In the genomic region with DNA sequence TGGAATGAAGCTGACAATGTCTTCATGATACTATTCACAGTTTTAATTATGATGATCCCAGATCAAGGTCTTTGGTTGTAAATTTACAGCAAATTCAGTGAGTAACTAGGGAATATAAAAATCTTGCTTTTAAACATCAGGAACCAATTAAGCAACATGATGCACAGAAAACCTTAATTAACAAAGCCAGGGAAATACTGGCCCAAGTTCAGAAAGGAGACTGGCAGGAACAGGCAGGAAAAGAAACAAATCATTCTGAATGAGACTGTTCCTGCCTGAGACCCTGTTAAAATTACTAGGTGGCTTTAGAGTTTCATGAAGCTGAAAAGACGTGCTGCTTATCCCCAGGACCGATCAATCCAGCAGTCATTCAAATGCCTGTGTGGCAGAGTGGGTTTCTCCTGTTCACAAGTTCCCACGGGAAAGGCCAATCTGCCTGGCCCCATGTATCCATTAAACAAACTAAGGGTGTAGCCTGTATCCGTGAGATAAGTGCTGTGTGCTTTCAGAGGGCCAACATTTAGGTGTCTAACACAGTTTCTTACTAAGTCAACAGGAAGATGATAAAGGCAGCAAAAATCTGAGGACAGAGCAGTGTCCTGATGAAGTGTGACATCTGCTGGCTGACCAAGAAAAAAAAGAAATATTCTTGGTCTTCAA, we compare ENCODE assay signal across 9 cellular contexts. TPM values are rescaled to one million over a fixed set of nuclear protein-coding genes. Genes with fewer than 3 reads are reported as not detected.
DNase-seq lines count a peak whose midpoint lies in the region; ATAC-seq, FAIRE-seq and TF ChIP-seq lines count a peak whose summit lies in the region.
"Had no signal": no experiment of that assay in that cellular context is flagged by ENCODE, and none has a peak within 500 bp of the region (broad histone marks: within the 10 kb centered on the region; RNA-seq: fewer than 3 reads in every experiment).

No MANE protein-coding gene starts in this region.

- H3K27ac ChIP-seq in DOHH2 (ENCODE audit: low read depth, low read length) (no peak overlapping the region), brain microvascular endothelial cell (peak overlapping the region; percentile 89), kidney (ENCODE audit: low read depth in 2 of 2, low read length in 2 of 2) (no peak overlapping the region), uterus (peak overlapping the region; percentile 60 to 75)
- H3K27ac ChIP-seq: ovary had no signal

- in situ Hi-C loops in brain microvascular endothelial cell (cut with HindIII; ENCODE audit: low pct_ligation_motif_present, low sequenced_read_pairs) = no loop called here

- H3F3A ChIP-seq in DOHH2 (ENCODE audit: control insufficient read depth, insufficient read depth) = peaks cover 12% of the 10 kb centered on the region; the same call in 1 of the 2 replicates

- peaks cover 3% of the 10 kb centered on the region; the same call in 1 of the 2 replicates for H4K20me1 ChIP-seq in DOHH2 (ENCODE audit: control insufficient read depth, insufficient read depth, low read depth, low read length)

- H3K4me1 ChIP-seq in DOHH2 (ENCODE audit: control insufficient read depth, low read length) (no peaks in the 10 kb centered on the region), kidney (ENCODE audit: control insufficient read depth in 1 of 2, insufficient read depth in 1 of 2, low read depth in 1 of 2, low read length in 2 of 2) (no peaks in the 10 kb centered on the region), uterus (peaks cover 0 to 6% of the 10 kb centered on the region in 2 donors)

- TF ChIP-seq POLR2A in uterus (IDR thresholded peaks at IDR 0.05) = no peak

- H3K27me3 ChIP-seq in DOHH2 (ENCODE audit: control insufficient read depth, low read length) (no peaks in the 10 kb centered on the region), brain microvascular endothelial cell (replicated peaks) (no peaks in the 10 kb centered on the region), uterus (no peaks in the 10 kb centered on the region)
- H3K27me3 ChIP-seq: ovary had no signal

- DNase-seq in brain microvascular endothelial cell (peak; percentile 87), kidney (no peak), uterus (peak in 1 of 2 donors; percentile 34), DMS 273 treated with DMSO at 0.1 percent for 48 hours (lab: John Stamatoyannopoulos, UW) (no peak)

- H3K4me3 ChIP-seq in DOHH2 (ENCODE audit: low read length) (no peak overlapping the region), brain microvascular endothelial cell (ENCODE audit: low read depth, low read length) (no peak overlapping the region), kidney (ENCODE audit: low read length in 2 of 2) (no peak overlapping the region), uterus (no peak overlapping the region)
- H3K4me3 ChIP-seq: ovary had no signal

- H3K9ac ChIP-seq in kidney (ENCODE audit: low read length in 2 of 2) = no peak overlapping the region

- intact Hi-C loops in kidney (cut with DNase I) = no loop called here
- intact Hi-C loops in uterus (cut with DNase I; ENCODE audit: low total_unique reads) = no loop called here

- no peak overlapping the region for H3K4me2 ChIP-seq in DOHH2 (ENCODE audit: low read length)

- TF ChIP-seq CTCF in DOHH2 (IDR thresholded peaks at IDR 0.05; ENCODE audit: low read depth, low read length, poor library complexity, severe bottlenecking) (peak; percentile 49), LNCAP (IDR thresholded peaks at IDR 0.05) (peak; percentile 49), brain microvascular endothelial cell (IDR thresholded peaks at IDR 0.05; ENCODE audit: low read depth, low read length, missing control alignments) (peak; percentile 53), kidney (IDR thresholded peaks at IDR 0.05; ENCODE audit: borderline replicate concordance, extremely low read depth, insufficient read depth) (peak; percentile 47), uterus (IDR thresholded peaks at IDR 0.05) (peak in 3 of 4 experiments; percentile 41 to 54 (median 52))

- H3K9me2 ChIP-seq in DOHH2 (replicated peaks; ENCODE audit: control insufficient read depth, low read length) = no peaks in the 10 kb centered on the region

- H3K9me3 ChIP-seq in DOHH2 (ENCODE audit: control insufficient read depth, insufficient read depth, low read length) (no peaks in the 10 kb centered on the region), kidney (ENCODE audit: control insufficient read depth in 1 of 2, low read length in 2 of 2) (no peaks in the 10 kb centered on the region), uterus (no peaks in the 10 kb centered on the region)
- H3K9me3 ChIP-seq: ovary had no signal

- peaks cover 6% of the 10 kb centered on the region; the same call in 1 of the 2 replicates for H3K79me2 ChIP-seq in DOHH2 (ENCODE audit: control insufficient read depth, low read length)

- ATAC-seq in GM19035 (IDR thresholded peaks at IDR 0.05; ENCODE audit: unreplicated experiment) = no peak
- no peak for ATAC-seq in HG03108 (IDR thresholded peaks at IDR 0.05; ENCODE audit: unreplicated experiment)

- peaks cover 59% of the 10 kb centered on the region for H3K36me3 ChIP-seq in DOHH2 (ENCODE audit: control insufficient read depth, low read length)
- H3K36me3 ChIP-seq in brain microvascular endothelial cell (replicated peaks) = peaks cover 5% of the 10 kb centered on the region
- H3K36me3 ChIP-seq in kidney (ENCODE audit: control insufficient read depth in 1 of 2, insufficient read depth in 2 of 2, low read length in 2 of 2) = no peaks in the 10 kb centered on the region
- no peaks in the 10 kb centered on the region for H3K36me3 ChIP-seq in uterus
- H3K36me3 ChIP-seq: ovary had no signal

- FAIRE-seq in kidney (lab: Jason Lieb, UNC) = no peak

RNA-seq across cellular contexts. Expression of a gene that starts 34.4 kb away (rescaled TPM):
- total RNA-seq in kidney (10.6 TPM), uterus (10 to 100 TPM; 11.0 to 40.9 (median 22.0) TPM)
- 2.6 TPM for polyA plus RNA-seq in kidney (ENCODE audit: insufficient read depth, low read depth, low replicate concordance)

RNA-seq across cellular contexts. Expression of a gene that starts 44.3 kb away (rescaled TPM):
- total RNA-seq in kidney (14.2 TPM), uterus (10 to 100 TPM; 17.1 to 28.9 (median 18.7) TPM)
- 7.1 TPM for polyA plus RNA-seq in kidney (ENCODE audit: insufficient read depth, low read depth, low replicate concordance)

Comparison
In these comparisons a context has a peak if more than half of its experiments do, and no peak if none do; other contexts are left out.
1. H3K27ac ChIP-seq: peak in brain microvascular endothelial cell (single experiment) and uterus (2 of 2); none in DOHH2 (single experiment) and kidney (0 of 2).
2. Peak in every context shown above with its lines, with median percentiles within 50 percentile points of each other: CTCF ChIP-seq.